Comparison of ENCODE assay signal across 8 cellular contexts in genomic region chr16:11497851-11498289, GRCh38.
A peak's percentile ranks its signal among the peaks of the same experiment; 100 is the strongest.
DNase-seq lines count a peak whose midpoint lies in the region.

No MANE protein-coding gene starts in this region.

- no peaks in the 10 kb centered on the region for H3K36me3 Mint-ChIP-seq in immature natural killer cell

- peaks cover 16 to 19% of the 10 kb centered on the region in 2 donors for H3K4me1 Mint-ChIP-seq in immature natural killer cell

- peaks cover 2 to 14% (median 6%) of the 10 kb centered on the region in 3 donors for H3K27me3 Mint-ChIP-seq in immature natural killer cell (ENCODE audit: low read depth in 3 of 3)

- no peak overlapping the region for H3K4me3 Mint-ChIP-seq in immature natural killer cell

- H3K9me3 Mint-ChIP-seq in immature natural killer cell, result no peaks in the 10 kb centered on the region

- H3K27ac Mint-ChIP-seq in immature natural killer cell, result peak overlapping the region; percentile 46 to 77 (median 58)

- DNase-seq in NCI-H1436 treated with DMSO at 0.1 percent for 48 hours (lab: John Stamatoyannopoulos, UW), result peak; percentile 6
- no peak for DNase-seq in NCI-H1436 (lab: John Stamatoyannopoulos, UW)
- DNase-seq in SW480 (ENCODE audit: low spot score), result peak; percentile 81
- no peak for DNase-seq in immature natural killer cell
- no peak for DNase-seq in NCI-H82 treated with DMSO at 0.1 percent for 48 hours (lab: John Stamatoyannopoulos, UW; ENCODE audit: unreplicated experiment)
- DNase-seq in stimulated activated CD4-positive, alpha-beta T cell treated with anti-CD3 and anti-CD28 coated beads, Interleukin-2, amount 100 ng/mL, for 24 hours, result no peak
- no peak for DNase-seq in amygdala (lab: John Stamatoyannopoulos, UW)

- H3K27ac ChIP-seq in temporal lobe (ENCODE audit: low read depth, low read length), result peak overlapping the region; percentile 9

Comparison
In these comparisons a context has a peak if more than half of its experiments do, and no peak if none do; other contexts are left out.
1. DNase-seq: peak in NCI-H1436 treated with DMSO at 0.1 percent for 48 hours (single experiment) and SW480 (single experiment); none in NCI-H1436 (single experiment), immature natural killer cell (0 of 3), NCI-H82 treated with DMSO at 0.1 percent for 48 hours (single experiment), stimulated activated CD4-positive, alpha-beta T cell treated with anti-CD3 and anti-CD28 coated beads, Interleukin-2, amount 100 ng/mL, for 24 hours (0 of 2) and amygdala (0 of 56).